ENCODE assay signal across 11 cellular contexts in genomic region chr11:128603752-128604472, GRCh38. TPM values are rescaled to one million over a fixed set of nuclear protein-coding genes. Genes with fewer than 3 reads are reported as not detected.
DNase-seq lines count a peak whose midpoint lies in the region; ATAC-seq, FAIRE-seq and TF ChIP-seq lines count a peak whose summit lies in the region.
"Had no signal": no experiment of that assay in that cellular context is flagged by ENCODE, and none has a peak within 500 bp of the region (broad histone marks: within the 10 kb centered on the region; RNA-seq: fewer than 3 reads in every experiment).

No MANE protein-coding gene starts in this region.

- DNase-seq in D721Med (ENCODE audit: insufficient read length, low spot score): no peak
- DNase-seq in GM18507 (ENCODE audit: extremely low spot score, insufficient read length, low read depth): no peak
- DNase-seq in endodermal cell: no peak
- DNase-seq in T-helper 1 cell: no peak
- DNase-seq in NCI-H187 treated with DMSO at 0.1 percent for 48 hours (lab: John Stamatoyannopoulos, UW): no peak
- DNase-seq in activated effector memory CD4-positive, alpha-beta T cell treated with Interleukin-2 at 50 U/mL for 16 hours: no peak
- DNase-seq: DMS79, ovary had no signal

- H3K27ac Mint-ChIP-seq in endodermal cell: no peak overlapping the region

- no peak overlapping the region for H3K9ac ChIP-seq in endodermal cell (ENCODE audit: extremely low read depth, low read length, poor library complexity, severe bottlenecking)

- H3K4me3 Mint-ChIP-seq in endodermal cell: no peak overlapping the region

- WGBS in endodermal cell (ENCODE audit: insufficient coverage in 1 of 2, insufficient read length in 1 of 2), 2 experiments: 83 to 90% methylated on average over 4 to 5 of the region's 5 CpGs

- ATAC-seq in HG03460 (IDR thresholded peaks at IDR 0.05; ENCODE audit: unreplicated experiment) (peak; percentile 63), GM19324 (IDR thresholded peaks at IDR 0.05; ENCODE audit: low FRiP score, unreplicated experiment) (no peak)
- ATAC-seq: activated CD4-positive, CD25-positive, alpha-beta regulatory T cell treated with anti-CD3 and anti-CD28 coated beads, Interleukin-2, amount 50 U/mL, for 24 hours had no signal

- peaks cover 2% of the 10 kb centered on the region for H3K4me1 ChIP-seq in endodermal cell (ENCODE audit: control insufficient read depth, insufficient read depth, low read length)

- no peaks in the 10 kb centered on the region for H3K9me3 Mint-ChIP-seq in endodermal cell

- no peaks in the 10 kb centered on the region for H3K27me3 ChIP-seq in endodermal cell (ENCODE audit: control insufficient read depth, insufficient read depth, low read length, poor library complexity, severe bottlenecking)
- H3K27me3 ChIP-seq: ovary had no signal

- peak; percentile 19 for TF ChIP-seq CTCF in D721Med (IDR thresholded peaks at IDR 0.05; ENCODE audit: insufficient read depth, missing control alignments)
- TF ChIP-seq CTCF in endodermal cell (conservative IDR thresholded peaks at IDR 0.05): peak; percentile 40

- no peak for FAIRE-seq in D721Med (lab: Jason Lieb, UNC)
- FAIRE-seq in GM18507 (lab: Jason Lieb, UNC): peak; percentile 75

- no peaks in the 10 kb centered on the region for H3K36me3 ChIP-seq in endodermal cell (ENCODE audit: control insufficient read depth, insufficient read depth, low read length)
- H3K36me3 ChIP-seq: ovary had no signal

- H3K4me1 Mint-ChIP-seq in endodermal cell: peaks cover 9% of the 10 kb centered on the region

- no peak overlapping the region for H3K4me3 ChIP-seq in endodermal cell (ENCODE audit: low read length)
- H3K4me3 ChIP-seq: ovary had no signal

- no peak overlapping the region for H3K27ac ChIP-seq in endodermal cell (ENCODE audit: low read depth, low read length)
- H3K27ac ChIP-seq: ovary had no signal

- H3K9me3 ChIP-seq in endodermal cell (ENCODE audit: control insufficient read depth, low read length): no peaks in the 10 kb centered on the region
- H3K9me3 ChIP-seq: ovary had no signal

- peaks cover 2% of the 10 kb centered on the region for H3K27me3 Mint-ChIP-seq in endodermal cell (ENCODE audit: insufficient read depth)

- no peaks in the 10 kb centered on the region for H3K36me3 Mint-ChIP-seq in endodermal cell (ENCODE audit: low read depth)

RNA-seq across cellular contexts. Expression of gene ETS1, which starts 16.6 kb away (rescaled TPM):
- total RNA-seq in endodermal cell: 10 to 100 TPM; 34.3 to 36.4 TPM
- 24.1 TPM for polyA plus RNA-seq in endodermal cell (2013, experiment 1 of 2)
- 23.3 TPM for polyA plus RNA-seq in endodermal cell (2013, experiment 2 of 2)
